Comparison of ENCODE assay signal across 8 cellular contexts in the genomic region with DNA sequence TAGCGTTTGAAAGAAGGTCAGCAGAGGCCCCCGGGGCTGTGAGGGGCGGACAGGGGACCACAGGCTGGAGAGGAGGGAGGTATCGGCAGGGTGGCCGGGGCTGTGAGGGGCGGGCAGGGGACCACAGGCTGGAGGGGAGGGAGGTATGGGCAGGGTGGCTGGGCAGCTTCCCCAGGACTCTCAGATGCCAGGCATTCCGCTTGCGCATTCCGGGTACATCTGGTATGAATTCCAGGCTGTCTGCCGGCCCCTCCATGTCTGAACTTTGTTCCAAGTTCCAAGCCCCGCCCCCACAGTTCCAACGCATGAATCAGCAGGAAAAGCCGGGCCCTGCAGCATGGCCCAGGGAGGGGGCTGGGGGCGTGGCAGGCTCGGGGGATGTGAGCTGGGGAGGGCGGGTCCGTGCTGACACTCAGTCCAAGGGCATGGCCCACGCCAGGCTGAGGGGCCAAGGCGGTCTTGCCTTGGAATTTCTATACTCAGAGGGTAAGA. TPM values are rescaled to one million over a fixed set of nuclear protein-coding genes. Genes with fewer than 3 reads are reported as not detected.
DNase-seq lines count a peak whose midpoint lies in the region; ATAC-seq, FAIRE-seq and TF ChIP-seq lines count a peak whose summit lies in the region.

No MANE protein-coding gene starts in this region.

- FAIRE-seq in A204.1 (lab: Jason Lieb, UNC), result peak; percentile 92

- no peaks in the 10 kb centered on the region for H3K36me3 ChIP-seq in colonic mucosa
- H3K36me3 ChIP-seq in skeletal muscle tissue (ENCODE audit: control insufficient read depth in 3 of 3, insufficient read depth in 3 of 3, low read length in 3 of 3), result peaks cover 28 to 34% (median 29%) of the 10 kb centered on the region in 3 donors

- CTCF ChIA-PET in RWPE1 (lab: Yijun Ruan, JAX), result interaction anchor here (0.7 to 1.5 kb wide), 2 partner anchors 16 to 82 kb away, joined by 3 read pairs; no protein-coding TSS in a partner anchor

- POLR2A ChIA-PET in RWPE1 (lab: Yijun Ruan, JAX; ENCODE audit: low non-redundant PET), result interaction anchor here (0.7 to 1.2 kb wide), 3 partner anchors 30 to 686 kb away, joined by 3 read pairs; partner anchors contain the start of gene PRPF8

- H3K4me1 ChIP-seq in colonic mucosa (peaks cover 25% of the 10 kb centered on the region), skeletal muscle tissue (ENCODE audit: control insufficient read depth in 3 of 3, insufficient read depth in 3 of 3, low read length in 3 of 3) (peaks cover 56 to 62% (median 58%) of the 10 kb centered on the region in 3 donors)

- H3K27ac ChIP-seq in RWPE1 (peak overlapping the region; percentile 99), colonic mucosa (peak overlapping the region; percentile 98), skeletal muscle tissue (ENCODE audit: low read depth, low read length) (peak overlapping the region; percentile 100)

- TF ChIP-seq CTCF in RWPE1 (conservative IDR thresholded peaks at IDR 0.05; ENCODE audit: low read depth) (no peak), colonic mucosa (IDR thresholded peaks at IDR 0.05) (no peak)

- DNase-seq in GM04504 (ENCODE audit: low read depth), result peak; percentile 98
- DNase-seq in RWPE1 (ENCODE audit: low spot score), result peak; percentile 95
- peak; percentile 100 for DNase-seq in colonic mucosa
- peak; percentile 93 for DNase-seq in kidney glomerular epithelial cell (lab: John Stamatoyannopoulos, UW)
- no peak for DNase-seq in DMS79 (lab: John Stamatoyannopoulos, UW)

- no peaks in the 10 kb centered on the region for H3K27me3 ChIP-seq in colonic mucosa
- H3K27me3 ChIP-seq in skeletal muscle tissue (ENCODE audit: control insufficient read depth in 3 of 3, insufficient read depth in 3 of 3, low read length in 3 of 3), result no peaks in the 10 kb centered on the region

- ATAC-seq in GM19351 (IDR thresholded peaks at IDR 0.05; ENCODE audit: unreplicated experiment), result no peak

- H3K9ac ChIP-seq in colonic mucosa (ENCODE audit: low read depth in 2 of 2, low read length in 2 of 2), result peak overlapping the region; percentile 94 to 96
- H3K9ac ChIP-seq in skeletal muscle tissue (ENCODE audit: low read depth in 1 of 3, low read length in 3 of 3), result peak overlapping the region; percentile 89 to 90 (median 89)

- H3K9me3 ChIP-seq in colonic mucosa (no peaks in the 10 kb centered on the region), skeletal muscle tissue (ENCODE audit: control insufficient read depth in 3 of 3, low read length in 3 of 3) (no peaks in the 10 kb centered on the region)

- H3K4me3 ChIP-seq in colonic mucosa, result peak overlapping the region; percentile 93
- H3K4me3 ChIP-seq in skeletal muscle tissue (ENCODE audit: low read length in 3 of 3), result peak overlapping the region; percentile 82 to 89 (median 85)

- intact Hi-C loops in colonic mucosa (cut with DNase I), result loop anchor here (5.0 kb wide), 1 partner anchor 37 kb away; no protein-coding TSS in a partner anchor

RNA-seq across cellular contexts. Expression of gene TLCD2, which starts 4.4 kb away (rescaled TPM):
- 10 to 100 TPM; 30.2 to 32.6 TPM for total RNA-seq in colonic mucosa
- 2.1 TPM for total RNA-seq in skeletal muscle tissue

RNA-seq across cellular contexts. Expression of gene WDR81, which starts 10.0 kb away (rescaled TPM):
- 10 to 100 TPM in 1 of 2 donors, 1 to 10 TPM in 1; 9.2 to 16.0 TPM for total RNA-seq in colonic mucosa
- total RNA-seq in skeletal muscle tissue, result 10.4 TPM

RNA-seq across cellular contexts. Expression of gene SERPINF2, which starts 28.1 kb away (rescaled TPM):
- total RNA-seq in colonic mucosa (1 to 10 TPM; 1.0 to 1.7 TPM), skeletal muscle tissue (not detected)

RNA-seq across cellular contexts. Expression of gene PRPF8, which starts 29.9 kb away (rescaled TPM):
- total RNA-seq in colonic mucosa (100 to 1,000 TPM; 172 to 292 TPM), skeletal muscle tissue (96.0 TPM)

RNA-seq across cellular contexts. Expression of gene SERPINF1, which starts 47.3 kb away (rescaled TPM):
- total RNA-seq in colonic mucosa, result 10 to 100 TPM; 13.3 to 39.7 TPM
- 328 TPM for total RNA-seq in skeletal muscle tissue

Comparison
In these comparisons a context has a peak if more than half of its experiments do, and no peak if none do; other contexts are left out.
1. RNA of gene TLCD2, which starts 4.4 kb away (total RNA-seq): 30.2 to 32.6 TPM in colonic mucosa; 2.1 TPM in skeletal muscle tissue (single experiment); every median in the first group is over 10 times any median in the second.
2. Peak in every context shown above with its lines, with median percentiles within 50 percentile points of each other: H3K27ac ChIP-seq.